28 cellular contexts compared by ENCODE assay signal in the genomic region with DNA sequence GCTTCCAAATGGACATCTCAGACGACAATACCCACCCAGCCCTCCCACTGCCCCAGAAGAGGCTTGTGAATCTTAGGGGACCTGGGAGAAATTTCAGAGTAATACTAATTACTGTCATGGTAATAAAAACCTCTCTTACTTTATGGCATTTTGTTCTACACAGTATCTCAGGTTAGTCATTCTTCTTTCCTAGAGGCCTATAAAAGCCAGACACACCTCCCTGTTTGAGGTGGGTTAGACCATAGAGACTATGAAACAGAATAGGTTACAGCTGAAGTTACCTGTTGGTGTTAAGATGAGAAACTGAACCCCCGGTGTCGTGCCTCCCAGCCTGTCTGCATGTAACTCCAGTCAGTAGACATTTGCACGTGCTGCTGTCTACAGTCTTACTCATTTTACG.
"Had no signal": no experiment of that assay in that cellular context is flagged by ENCODE, and none has a peak within 500 bp of the region (broad histone marks: within the 10 kb centered on the region; RNA-seq: fewer than 3 reads in every experiment).

No MANE protein-coding gene starts in this region.

- H3K36me3 Mint-ChIP-seq: mesothelial cell of epicardium; naive thymus-derived CD4-positive, alpha-beta T cell; natural killer cell treated with Interleukin-12 subunit alpha and Interleukin-12 subunit beta and Interleukin-15 and Interleukin-18, amount 100 ng/mL, for 72 hours; stimulated activated naive B cell treated with anti-CD40 and anti-IgM and Interleukin-4, amounts not matched to agents 10 μg/mL and 1 μg/mL and 100 μg/mL, for 72 hours had no signal

- H3K4me1 Mint-ChIP-seq: naive thymus-derived CD4-positive, alpha-beta T cell had no signal

- H3K9me3 Mint-ChIP-seq: mesothelial cell of epicardium; naive thymus-derived CD4-positive, alpha-beta T cell; natural killer cell treated with Interleukin-12 subunit alpha and Interleukin-12 subunit beta and Interleukin-15 and Interleukin-18, amount 100 ng/mL, for 72 hours; stimulated activated naive B cell treated with anti-CD40 and anti-IgM and Interleukin-4, amounts not matched to agents 10 μg/mL and 1 μg/mL and 100 μg/mL, for 72 hours had no signal

- H3K27me3 ChIP-seq: heart right ventricle, pancreas, stomach, testis, thyroid gland, transverse colon, upper lobe of left lung had no signal

- H3K27ac ChIP-seq: left lung, lower lobe of right lung, pancreas, prostate gland, skin epidermis, stomach, testis, thyroid gland, transverse colon, upper lobe of left lung had no signal

- H3K4me3 Mint-ChIP-seq: mesothelial cell of epicardium; naive thymus-derived CD4-positive, alpha-beta T cell; natural killer cell treated with Interleukin-12 subunit alpha and Interleukin-12 subunit beta and Interleukin-15 and Interleukin-18, amount 100 ng/mL, for 72 hours; stimulated activated naive B cell treated with anti-CD40 and anti-IgM and Interleukin-4, amounts not matched to agents 10 μg/mL and 1 μg/mL and 100 μg/mL, for 72 hours had no signal

- H3K27ac Mint-ChIP-seq: mesothelial cell of epicardium; naive thymus-derived CD4-positive, alpha-beta T cell; natural killer cell treated with Interleukin-12 subunit alpha and Interleukin-12 subunit beta and Interleukin-15 and Interleukin-18, amount 100 ng/mL, for 72 hours; stimulated activated naive B cell treated with anti-CD40 and anti-IgM and Interleukin-4, amounts not matched to agents 10 μg/mL and 1 μg/mL and 100 μg/mL, for 72 hours had no signal

- H3K4me1 ChIP-seq: left lung, lower lobe of right lung, pancreas, prostate gland, stomach, upper lobe of left lung had no signal

- DNase-seq: heart right ventricle; hippocampal formation; kidney glomerular epithelial cell; left cardiac atrium; left lung; lower lobe of right lung; mammary epithelial cell; mesenchymal stem cell; naive thymus-derived CD4-positive, alpha-beta T cell; pancreas; retina; right cardiac atrium; stimulated activated CD4-positive, alpha-beta T cell treated with anti-CD3 and anti-CD28 coated beads, Interleukin-12 subunit alpha, Interleukin-12 subunit beta, amount 100 ng/mL, for 4 hours; stimulated activated CD4-positive, alpha-beta T cell treated with anti-CD3 and anti-CD28 coated beads, Interleukin-15, amount 100 ng/mL, for 24 hours; stimulated activated CD4-positive, alpha-beta T cell treated with anti-CD3 and anti-CD28 coated beads, Interleukin-2, amount 100 ng/mL, for 24 hours; stimulated activated CD4-positive, alpha-beta T cell treated with anti-CD3 and anti-CD28 coated beads, Interleukin-4, amount 100 ng/mL, for 1 hour; stimulated activated naive B cell treated with anti-CD40 and anti-IgM and Interleukin-4, amounts not matched to agents 10 μg/mL and 1 μg/mL and 100 μg/mL, for 72 hours; stimulated activated naive CD8-positive, alpha-beta T cell treated with anti-CD3 and anti-CD28 coated beads, Interleukin-15, Interleukin-2, amounts not matched to agents 100 U/mL and 50 U/mL, for 24 hours; stomach; testis; thyroid gland; transverse colon; upper lobe of left lung had no signal

- ATAC-seq: left lung; lower lobe of right lung; naive thymus-derived CD4-positive, alpha-beta T cell; natural killer cell treated with Interleukin-12 subunit alpha and Interleukin-12 subunit beta and Interleukin-15 and Interleukin-18, amount 100 ng/mL, for 72 hours; pancreas; sciatic nerve; stimulated activated naive B cell treated with anti-CD40 and anti-IgM and Interleukin-4, amounts not matched to agents 10 μg/mL and 1 μg/mL and 100 μg/mL, for 72 hours; stimulated activated naive CD8-positive, alpha-beta T cell treated with anti-CD3 and anti-CD28 coated beads, Interleukin-15, Interleukin-2, amounts not matched to agents 100 U/mL and 50 U/mL, for 24 hours had no signal

- H3K4me3 ChIP-seq: heart right ventricle, left lung, lower lobe of right lung, pancreas, prostate gland, skin epidermis, stomach, testis, thyroid gland, transverse colon, upper lobe of left lung had no signal

- H3K36me3 ChIP-seq: left lung, lower lobe of right lung, pancreas, prostate gland, stomach, thyroid gland, transverse colon, upper lobe of left lung had no signal
